30 cellular contexts compared by ENCODE assay signal in genomic region chr1:23768733-23769132, GRCh38.
"Had no signal": no experiment of that assay in that cellular context is flagged by ENCODE, and none has a peak within 500 bp of the region (broad histone marks: within the 10 kb centered on the region; RNA-seq: fewer than 3 reads in every experiment).

No MANE protein-coding gene starts in this region.

- H3K27me3 ChIP-seq: adrenal gland, Peyer's patch had no signal

- DNase-seq: activated CD4-positive, alpha-beta memory T cell treated with anti-CD3 and anti-CD28 coated beads for 36 hours; activated CD4-positive, alpha-beta T cell treated with anti-CD3 and anti-CD28 coated beads, Interleukin-2, amount 50 U/mL, for 1 hour; activated CD8-positive, alpha-beta memory T cell treated with anti-CD3 and anti-CD28 coated beads, Interleukin-2, amount 50 U/mL, for 4 hours; activated gamma-delta T cell treated with Interleukin-2 at 50 U/mL for 16 hours; activated naive CD4-positive, alpha-beta T cell treated with anti-CD3 and anti-CD28 coated beads for 36 hours; activated T-cell treated with anti-CD3 and anti-CD28 coated beads for 4 hours; activated T-cell treated with anti-CD3 and anti-CD28 coated beads, Interleukin-2, amount 50 U/mL, for 4 hours; adrenal gland; anterior cingulate cortex; NCI-H1092 treated with DMSO at 0.1 percent for 48 hours; NCI-H1417; NCI-H146; NCI-H187; NCI-H2029 treated with DMSO at 0.1 percent for 48 hours; NCI-H2107; NCI-H2171; NCI-H510A; NCI-H526; NCI-H748 treated with DMSO at 0.1 percent for 48 hours; NK-92 treated with Interleukin-12 subunit alpha and Interleukin-12 subunit beta, amount 100 ng/mL, for 24 hours; PC-3; Peyer's patch; RPMI8226; SW 1271; T-helper 1 cell; T-helper 2 cell; T-helper 9 cell had no signal

- H3K9me3 ChIP-seq: adrenal gland, Peyer's patch had no signal

- H3K27ac ChIP-seq: adrenal gland, Peyer's patch, WERI-Rb-1 had no signal

- H3K4me3 ChIP-seq: adrenal gland, K562, Peyer's patch had no signal

- ATAC-seq: activated naive CD4-positive, alpha-beta T cell treated with anti-CD3 and anti-CD28 coated beads, Interleukin-2, amount 50 U/mL, for 72 hours; activated T-cell treated with anti-CD3 and anti-CD28 coated beads, Interleukin-2, amount 50 U/mL, for 4 hours; K562; PC-3 had no signal
